In genomic region chrX:109873576-109873975, GRCh38 we compare ENCODE assay signal across 24 cellular contexts.
"Had no signal": no experiment of that assay in that cellular context is flagged by ENCODE, and none has a peak within 500 bp of the region (broad histone marks: within the 10 kb centered on the region; RNA-seq: fewer than 3 reads in every experiment).

No MANE protein-coding gene starts in this region.

- H3K4me1 Mint-ChIP-seq: activated CD4-positive, alpha-beta T cell treated with anti-CD3 and anti-CD28 coated beads for 36 hours; brain; natural killer cell had no signal

- H3K36me3 Mint-ChIP-seq: activated CD8-positive, alpha-beta memory T cell treated with anti-CD3 and anti-CD28 coated beads, Interleukin-2, amount 10 ng/mL, durations not matched to agents 7 days and 5 days; activated naive CD4-positive, alpha-beta T cell treated with anti-CD3 and anti-CD28 coated beads, Interleukin-2, amount 50 U/mL, for 72 hours; brain; natural killer cell had no signal

- H3K9me3 ChIP-seq: heart left ventricle, lower lobe of right lung, spleen, tibial nerve had no signal

- DNase-seq: activated CD4-positive, alpha-beta T cell treated with anti-CD3 and anti-CD28 coated beads for 36 hours; activated CD4-positive, CD25-positive, alpha-beta regulatory T cell; activated CD8-positive, alpha-beta memory T cell treated with anti-CD3 and anti-CD28 coated beads, Interleukin-2, amount 10 ng/mL, durations not matched to agents 7 days and 5 days; activated CD8-positive, alpha-beta T cell treated with anti-CD3 and anti-CD28 coated beads, Interleukin-2, amount 10 ng/mL, durations not matched to agents 7 days and 5 days; activated T-cell treated with anti-CD3 and anti-CD28 coated beads, Interleukin-2, amount 50 U/mL, for 48 hours; aorta; cortex of kidney; effector memory CD8-positive, alpha-beta T cell; foreskin fibroblast; heart left ventricle; kidney glomerular epithelial cell; lower lobe of right lung; mesendoderm; natural killer cell; right cardiac atrium; spleen; stimulated activated naive CD4-positive, alpha-beta T cell had no signal

- H3K27me3 Mint-ChIP-seq: activated CD4-positive, alpha-beta T cell treated with anti-CD3 and anti-CD28 coated beads for 36 hours; activated CD8-positive, alpha-beta memory T cell treated with anti-CD3 and anti-CD28 coated beads, Interleukin-2, amount 10 ng/mL, durations not matched to agents 7 days and 5 days; effector memory CD8-positive, alpha-beta T cell had no signal

- H3K9ac ChIP-seq: neural progenitor cell had no signal

- H3K4me3 Mint-ChIP-seq: activated CD4-positive, alpha-beta T cell treated with anti-CD3 and anti-CD28 coated beads for 36 hours; activated CD8-positive, alpha-beta memory T cell treated with anti-CD3 and anti-CD28 coated beads, Interleukin-2, amount 10 ng/mL, durations not matched to agents 7 days and 5 days; activated CD8-positive, alpha-beta T cell treated with anti-CD3 and anti-CD28 coated beads, Interleukin-2, amount 10 ng/mL, durations not matched to agents 7 days and 5 days; brain; effector memory CD8-positive, alpha-beta T cell; natural killer cell; neural progenitor cell; T-helper 2 cell treated with Interferon-gamma antibody and Interleukin-4, amounts not matched to agents 5 μg/mL and 100 μg/mL, for 36 hours had no signal

- H3K4me2 ChIP-seq: neural progenitor cell had no signal

- H3K9me3 Mint-ChIP-seq: activated naive CD4-positive, alpha-beta T cell treated with anti-CD3 and anti-CD28 coated beads, Interleukin-2, amount 50 U/mL, for 72 hours; activated T-helper 2 cell treated with anti-CD3 and anti-CD28 coated beads, Interferon-gamma antibody, Interleukin-2, Interleukin-4, amounts not matched to agents 10 μg/mL and 5 μg/mL and 100 μg/mL, durations not matched to agents 14 hours and 24 hours and 36 hours; brain; effector memory CD8-positive, alpha-beta T cell; natural killer cell; T-helper 2 cell treated with Interferon-gamma antibody and Interleukin-4, amounts not matched to agents 5 μg/mL and 100 μg/mL, for 36 hours had no signal

- H2AFZ ChIP-seq: neural progenitor cell had no signal

- H3K27ac ChIP-seq: heart left ventricle, neural progenitor cell, spleen, tibial nerve had no signal

- H3K27ac Mint-ChIP-seq: activated CD4-positive, alpha-beta T cell treated with anti-CD3 and anti-CD28 coated beads for 36 hours; activated CD8-positive, alpha-beta memory T cell treated with anti-CD3 and anti-CD28 coated beads, Interleukin-2, amount 10 ng/mL, durations not matched to agents 7 days and 5 days; activated CD8-positive, alpha-beta T cell treated with anti-CD3 and anti-CD28 coated beads, Interleukin-2, amount 10 ng/mL, durations not matched to agents 7 days and 5 days; activated naive CD4-positive, alpha-beta T cell treated with anti-CD3 and anti-CD28 coated beads, Interleukin-2, amount 50 U/mL, for 72 hours; activated T-helper 2 cell treated with anti-CD3 and anti-CD28 coated beads, Interferon-gamma antibody, Interleukin-2, Interleukin-4, amounts not matched to agents 10 μg/mL and 5 μg/mL and 100 μg/mL, durations not matched to agents 14 hours and 24 hours and 36 hours; effector memory CD8-positive, alpha-beta T cell; natural killer cell; neural progenitor cell; T-helper 2 cell treated with Interferon-gamma antibody and Interleukin-4, amounts not matched to agents 5 μg/mL and 100 μg/mL, for 36 hours had no signal

- H3K36me3 ChIP-seq: heart left ventricle, lower lobe of right lung, neural progenitor cell, spleen, tibial nerve had no signal

- H3K4me3 ChIP-seq: heart left ventricle, lower lobe of right lung, neural progenitor cell, spleen, tibial nerve had no signal

- ATAC-seq: activated CD4-positive, alpha-beta T cell treated with anti-CD3 and anti-CD28 coated beads for 36 hours; activated CD8-positive, alpha-beta memory T cell treated with anti-CD3 and anti-CD28 coated beads, Interleukin-2, amount 10 ng/mL, durations not matched to agents 7 days and 5 days; activated CD8-positive, alpha-beta T cell treated with anti-CD3 and anti-CD28 coated beads, Interleukin-2, amount 10 ng/mL, durations not matched to agents 7 days and 5 days; activated naive CD4-positive, alpha-beta T cell treated with anti-CD3 and anti-CD28 coated beads, Interleukin-2, amount 50 U/mL, for 72 hours; effector memory CD8-positive, alpha-beta T cell; heart left ventricle; left lobe of liver; natural killer cell; right cardiac atrium had no signal

- H3K27me3 ChIP-seq: heart left ventricle, neural progenitor cell, spleen, tibial nerve had no signal

- H3K4me1 ChIP-seq: lower lobe of right lung, neural progenitor cell, spleen, tibial nerve had no signal
